ENCODE assay signal across 10 cellular contexts in the genomic region with DNA sequence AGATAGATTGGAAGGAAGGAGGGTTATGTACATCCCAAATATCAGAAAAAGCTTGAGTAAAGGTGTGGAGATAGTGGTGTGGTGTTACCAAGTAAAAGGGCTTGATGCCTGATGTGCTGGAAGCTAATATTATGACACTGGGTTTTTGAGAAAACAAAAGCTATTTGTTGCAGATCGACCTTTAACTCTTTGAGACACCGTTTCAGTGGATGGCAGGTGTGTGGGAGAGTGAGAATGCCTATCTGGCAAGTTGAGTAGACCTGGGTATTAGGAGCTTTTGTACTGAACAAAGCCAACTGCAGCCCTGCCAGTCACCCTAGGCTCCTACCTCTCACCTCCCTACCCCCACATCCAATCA. TPM values are rescaled to one million over a fixed set of nuclear protein-coding genes. Genes with fewer than 3 reads are reported as not detected.
DNase-seq lines count a peak whose midpoint lies in the region; ATAC-seq and TF ChIP-seq lines count a peak whose summit lies in the region.
"Had no signal": no experiment of that assay in that cellular context is flagged by ENCODE, and none has a peak within 500 bp of the region (broad histone marks: within the 10 kb centered on the region; RNA-seq: fewer than 3 reads in every experiment).

No MANE protein-coding gene starts in this region.

- TF ChIP-seq CTCF in progenitor cell of endocrine pancreas (IDR thresholded peaks at IDR 0.05; ENCODE audit: unreplicated experiment) (no peak), left lung (IDR thresholded peaks at IDR 0.05) (no peak)

- H3K36me3 Mint-ChIP-seq in activated T-cell treated with anti-CD3 and anti-CD28 coated beads, Interleukin-2, amount 50 U/mL, for 24 hours (ENCODE audit: low read depth) = peaks cover 28% of the 10 kb centered on the region
- no peaks in the 10 kb centered on the region for H3K36me3 Mint-ChIP-seq in activated naive CD8-positive, alpha-beta T cell treated with anti-CD3 and anti-CD28 coated beads, Interleukin-2, amount 10 ng/mL, durations not matched to agents 7 days and 5 days
- H3K36me3 Mint-ChIP-seq in progenitor cell of endocrine pancreas (ENCODE audit: insufficient read depth) = peaks cover 2% of the 10 kb centered on the region

- H3K4me3 Mint-ChIP-seq in activated T-cell treated with anti-CD3 and anti-CD28 coated beads, Interleukin-2, amount 50 U/mL, for 24 hours = peak overlapping the region; percentile 92
- H3K4me3 Mint-ChIP-seq in activated naive CD8-positive, alpha-beta T cell treated with anti-CD3 and anti-CD28 coated beads, Interleukin-2, amount 10 ng/mL, durations not matched to agents 7 days and 5 days = peak overlapping the region; percentile 94
- peak overlapping the region; percentile 46 for H3K4me3 Mint-ChIP-seq in progenitor cell of endocrine pancreas (ENCODE audit: low read depth)

- H3K27me3 Mint-ChIP-seq in activated T-cell treated with anti-CD3 and anti-CD28 coated beads, Interleukin-2, amount 50 U/mL, for 24 hours = no peaks in the 10 kb centered on the region
- no peaks in the 10 kb centered on the region for H3K27me3 Mint-ChIP-seq in activated naive CD8-positive, alpha-beta T cell treated with anti-CD3 and anti-CD28 coated beads, Interleukin-2, amount 10 ng/mL, durations not matched to agents 7 days and 5 days
- H3K27me3 Mint-ChIP-seq in progenitor cell of endocrine pancreas = no peaks in the 10 kb centered on the region

- H3K27ac Mint-ChIP-seq in activated T-cell treated with anti-CD3 and anti-CD28 coated beads, Interleukin-2, amount 50 U/mL, for 24 hours = no peak overlapping the region
- no peak overlapping the region for H3K27ac Mint-ChIP-seq in activated naive CD8-positive, alpha-beta T cell treated with anti-CD3 and anti-CD28 coated beads, Interleukin-2, amount 10 ng/mL, durations not matched to agents 7 days and 5 days
- peak overlapping the region; percentile 9 for H3K27ac Mint-ChIP-seq in progenitor cell of endocrine pancreas

- no peak for DNase-seq in activated T-cell treated with anti-CD3 and anti-CD28 coated beads, Interleukin-2, amount 50 U/mL, for 24 hours
- no peak for DNase-seq in activated T-cell treated with anti-CD3 and anti-CD28 coated beads, Interleukin-2, amount 50 U/mL, for 48 hours
- DNase-seq in activated naive CD8-positive, alpha-beta T cell treated with anti-CD3 and anti-CD28 coated beads, Interleukin-2, amount 10 ng/mL, durations not matched to agents 7 days and 5 days = no peak
- DNase-seq in progenitor cell of endocrine pancreas (ENCODE audit: low spot score, unreplicated experiment) = no peak
- no peak for DNase-seq in HCEC 1CT
- no peak for DNase-seq in left lung
- DNase-seq: cortex of kidney; NCI-H524; stimulated activated naive CD4-positive, alpha-beta T cell treated with Interleukin-2 at 50 U/mL for 16 hours had no signal

- H3K27ac ChIP-seq in left lung = no peak overlapping the region
- H3K27ac ChIP-seq: gastroesophageal sphincter had no signal

- H3K36me3 ChIP-seq in left lung = no peaks in the 10 kb centered on the region
- H3K36me3 ChIP-seq: gastroesophageal sphincter had no signal

- intact Hi-C loops in left lung (cut with DNase I) = no loop called here

- POLR2A ChIA-PET in activated naive CD8-positive, alpha-beta T cell treated with anti-CD3 and anti-CD28 coated beads, Interleukin-2, amount 10 ng/mL, durations not matched to agents 7 days and 5 days (lab: Charles Lee) = interaction anchor here (0.8 to 4.3 kb wide), 6 partner anchors 10 to 161 kb away, joined by 3 to 32 read pairs (median 12); partner anchors contain the start of genes MUTYH, NASP, PRDX1 and TESK2

- H3K4me1 Mint-ChIP-seq in activated T-cell treated with anti-CD3 and anti-CD28 coated beads, Interleukin-2, amount 50 U/mL, for 24 hours (ENCODE audit: low read depth) = peaks cover 39% of the 10 kb centered on the region
- peaks cover 24% of the 10 kb centered on the region for H3K4me1 Mint-ChIP-seq in activated naive CD8-positive, alpha-beta T cell treated with anti-CD3 and anti-CD28 coated beads, Interleukin-2, amount 10 ng/mL, durations not matched to agents 7 days and 5 days
- H3K4me1 Mint-ChIP-seq in progenitor cell of endocrine pancreas (ENCODE audit: low read depth) = peaks cover 30% of the 10 kb centered on the region

- H3K9me3 Mint-ChIP-seq in activated T-cell treated with anti-CD3 and anti-CD28 coated beads, Interleukin-2, amount 50 U/mL, for 24 hours = no peaks in the 10 kb centered on the region
- no peaks in the 10 kb centered on the region for H3K9me3 Mint-ChIP-seq in activated naive CD8-positive, alpha-beta T cell treated with anti-CD3 and anti-CD28 coated beads, Interleukin-2, amount 10 ng/mL, durations not matched to agents 7 days and 5 days
- H3K9me3 Mint-ChIP-seq in progenitor cell of endocrine pancreas (ENCODE audit: low read depth) = peaks cover 1% of the 10 kb centered on the region

- no peaks in the 10 kb centered on the region for H3K27me3 ChIP-seq in left lung
- H3K27me3 ChIP-seq: gastroesophageal sphincter had no signal

- H3K9me3 ChIP-seq in left lung = no peaks in the 10 kb centered on the region
- H3K9me3 ChIP-seq: gastroesophageal sphincter had no signal

- H3K4me3 ChIP-seq in left lung = no peak overlapping the region

- H3K4me1 ChIP-seq in left lung = peaks cover 11 to 23% of the 10 kb centered on the region in 2 donors

- ATAC-seq in activated naive CD8-positive, alpha-beta T cell treated with anti-CD3 and anti-CD28 coated beads, Interleukin-2, amount 10 ng/mL, durations not matched to agents 7 days and 5 days (ENCODE audit: low read depth) = no peak
- ATAC-seq in left lung = no peak
- ATAC-seq: gastroesophageal sphincter had no signal

RNA-seq across cellular contexts. Expression of gene MMACHC, which starts 1.4 kb away (rescaled TPM):
- total RNA-seq in activated naive CD8-positive, alpha-beta T cell treated with anti-CD3 and anti-CD28 coated beads, Interleukin-2, amount 10 ng/mL, durations not matched to agents 7 days and 5 days = 1 to 10 TPM; 4.9 to 8.3 TPM
- total RNA-seq in progenitor cell of endocrine pancreas = 10.0 and 11.3 TPM in 2 replicates
- total RNA-seq in left lung = 1 to 10 TPM; 5.8 to 5.9 TPM

RNA-seq across cellular contexts. Expression of gene CCDC163, which starts 1.6 kb away (rescaled TPM):
- 10 to 100 TPM; 10.3 to 13.0 TPM for total RNA-seq in activated naive CD8-positive, alpha-beta T cell treated with anti-CD3 and anti-CD28 coated beads, Interleukin-2, amount 10 ng/mL, durations not matched to agents 7 days and 5 days
- total RNA-seq in progenitor cell of endocrine pancreas (2.6 and 2.8 TPM in 2 replicates), left lung (1 to 10 TPM in 1 of 2 donors, under 1 TPM in 1; 0.50 to 2.0 TPM)

RNA-seq across cellular contexts. Expression of gene TESK2, which starts 10.5 kb away (rescaled TPM):
- 1 to 10 TPM; 5.8 to 6.5 TPM for total RNA-seq in activated naive CD8-positive, alpha-beta T cell treated with anti-CD3 and anti-CD28 coated beads, Interleukin-2, amount 10 ng/mL, durations not matched to agents 7 days and 5 days
- total RNA-seq in progenitor cell of endocrine pancreas (9.4 and 9.5 TPM in 2 replicates), left lung (1 to 10 TPM; 4.3 to 5.9 TPM)

RNA-seq across cellular contexts. Expression of gene PRDX1, which starts 20.2 kb away (rescaled TPM):
- total RNA-seq in activated naive CD8-positive, alpha-beta T cell treated with anti-CD3 and anti-CD28 coated beads, Interleukin-2, amount 10 ng/mL, durations not matched to agents 7 days and 5 days = 100 to 1,000 TPM; 159 to 180 TPM
- total RNA-seq in progenitor cell of endocrine pancreas (308 and 331 TPM in 2 replicates), left lung (100 to 1,000 TPM; 427 to 579 TPM)

RNA-seq across cellular contexts. Expression of gene AKR1A1, which starts 49.1 kb away (rescaled TPM):
- 100 to 1,000 TPM; 102 to 116 TPM for total RNA-seq in activated naive CD8-positive, alpha-beta T cell treated with anti-CD3 and anti-CD28 coated beads, Interleukin-2, amount 10 ng/mL, durations not matched to agents 7 days and 5 days
- total RNA-seq in progenitor cell of endocrine pancreas = 213 and 214 TPM in 2 replicates
- total RNA-seq in left lung = 100 to 1,000 TPM; 183 to 258 TPM
